ENCODE assay signal across 26 cellular contexts in genomic region chr2:20977497-20977896, GRCh38.
DNase-seq lines count a peak whose midpoint lies in the region; ATAC-seq, FAIRE-seq and TF ChIP-seq lines count a peak whose summit lies in the region.
"Had no signal": no experiment of that assay in that cellular context is flagged by ENCODE, and none has a peak within 500 bp of the region (broad histone marks: within the 10 kb centered on the region; RNA-seq: fewer than 3 reads in every experiment).

No MANE protein-coding gene starts in this region.

- H3K9ac ChIP-seq in K562 (ENCODE audit: insufficient read depth in 1 of 2, low read depth in 2 of 2, low read length in 2 of 2) = no peak overlapping the region
- no peak overlapping the region for H3K9ac ChIP-seq in stomach smooth muscle (ENCODE audit: low read length in 2 of 2)

- no TSS peak for BruUV-seq in K562 (replicated peaks; lab: Mats Ljungman, UMichigan)

- no peaks in the 10 kb centered on the region for H3K9me3 ChIP-seq in A549
- no peaks in the 10 kb centered on the region for H3K9me3 ChIP-seq in K562 (replicated peaks; ENCODE audit: control insufficient read depth, insufficient read depth, low read depth, low read length)
- H3K9me3 ChIP-seq in lower lobe of right lung = no peaks in the 10 kb centered on the region
- no peaks in the 10 kb centered on the region for H3K9me3 ChIP-seq in stomach smooth muscle (ENCODE audit: control insufficient read depth in 2 of 2, low read length in 2 of 2)
- H3K9me3 ChIP-seq: Caco-2, HAP-1, MG63 had no signal

- H3K36me3 ChIP-seq in K562 (ENCODE audit: control insufficient read depth, insufficient read depth, low read length) (no peaks in the 10 kb centered on the region), lower lobe of right lung (no peaks in the 10 kb centered on the region), stomach smooth muscle (ENCODE audit: control insufficient read depth in 2 of 2, insufficient read depth in 2 of 2, low read length in 2 of 2) (no peaks in the 10 kb centered on the region)
- H3K36me3 ChIP-seq: HAP-1, MG63, SJCRH30 had no signal

- 3% methylated on average over 3 of the region's 3 CpGs for WGBS in A549 (ENCODE audit: missing lambda C conversion rate)
- WGBS in K562 (ENCODE audit: insufficient coverage, low coverage, missing lambda C conversion rate) = 0% methylated on average over 3 of the region's 3 CpGs

- TF ChIP-seq RAD21 in A549 (conservative IDR thresholded peaks at IDR 0.05 in 1 of 2, IDR thresholded peaks at IDR 0.05 in 1 of 2) (no peak), K562 (CRISPR knock-in tag; conservative IDR thresholded peaks at IDR 0.05 in 1 of 2, IDR thresholded peaks at IDR 0.05 in 1 of 2) (no peak)

- no peaks in the 10 kb centered on the region for H3K27me3 ChIP-seq in K562 (ENCODE audit: control insufficient read depth in 2 of 2, insufficient read depth in 2 of 2, low read length in 2 of 2)
- H3K27me3 ChIP-seq in lower lobe of right lung (ENCODE audit: low read depth) = no peaks in the 10 kb centered on the region
- no peaks in the 10 kb centered on the region for H3K27me3 ChIP-seq in stomach smooth muscle (ENCODE audit: control insufficient read depth in 1 of 2, insufficient read depth in 2 of 2, low read length in 2 of 2)
- H3K27me3 ChIP-seq: MG63, SJCRH30 had no signal

- H3K9me1 ChIP-seq in K562 (ENCODE audit: control insufficient read depth, insufficient read depth, low read length) = no peaks in the 10 kb centered on the region

- H3K79me2 ChIP-seq in K562 (ENCODE audit: control insufficient read depth, insufficient read depth, low read length) = no peaks in the 10 kb centered on the region

- no peak for ATAC-seq in A549
- no peak for ATAC-seq in K562
- no peak for ATAC-seq in lower lobe of right lung
- no peak for ATAC-seq in HG02610 (IDR thresholded peaks at IDR 0.05; ENCODE audit: unreplicated experiment)
- no peak for ATAC-seq in HG02981 (IDR thresholded peaks at IDR 0.05; ENCODE audit: unreplicated experiment)
- ATAC-seq: CD8-positive, alpha-beta T cell; Right ventricle myocardium inferior; SK-N-SH treated with all-trans-retinoic acid at 6 μM for 48 hours had no signal

- H3K27ac ChIP-seq in A549 (no peak overlapping the region), K562 (ENCODE audit: extremely low read depth, low read depth, low read length) (no peak overlapping the region), lower lobe of right lung (peak overlapping the region; percentile 5), stomach smooth muscle (ENCODE audit: low read length) (peak overlapping the region; percentile 31)
- H3K27ac ChIP-seq: PC-9, SJCRH30 had no signal

- TF ChIP-seq POLR2A in A549 (IDR thresholded peaks at IDR 0.05; ENCODE audit: low read length) (no peak), K562 (conservative IDR thresholded peaks at IDR 0.05) (no peak)

- POLR2A ChIA-PET in A549 (lab: Yijun Ruan, JAX) (no interaction called here), K562 (lab: Yijun Ruan, JAX) (no interaction called here)

- in situ Hi-C loops in K562 (cut with MboI) = no loop called here

- CTCF ChIA-PET in A549 (lab: Yijun Ruan, JAX) (interaction anchor here (1.4 to 10.2 kb wide), 3 partner anchors 15 to 315 kb away, joined by 4 to 67 read pairs (median 48); no protein-coding TSS in a partner anchor), K562 (lab: Yijun Ruan, JAX; ENCODE audit: low intra/inter-chr PET ratio) (no interaction called here)

- intact Hi-C loops in K562 (cut with micrococcal nuclease) = no loop called here
- intact Hi-C loops in lower lobe of right lung (cut with DNase I) = no loop called here

- TF ChIP-seq CTCF in A549 (IDR thresholded peaks at IDR 0.05) (no peak), K562 (IDR thresholded peaks at IDR 0.05 in 2 of 3, conservative IDR thresholded peaks at IDR 0.05 in 1 of 3; ENCODE audit: insufficient read depth in 2 of 3, low read depth in 1 of 3, low read length in 3 of 3) (no peak), lower lobe of right lung (IDR thresholded peaks at IDR 0.05) (no peak)

- FAIRE-seq in A549 (lab: Jason Lieb, UNC) (no peak), K562 (lab: Jason Lieb, UNC) (no peak)
- FAIRE-seq: G401.6 had no signal

- TF ChIP-seq EP300 in A549 (IDR thresholded peaks at IDR 0.05) = no peak
- TF ChIP-seq EP300 in K562 (IDR thresholded peaks at IDR 0.05; ENCODE audit: low read length) = no peak

- DNase-seq in A549 (ENCODE audit: low read depth in 1 of 2, low spot score in 1 of 2) (no peak), K562 (ENCODE audit: extremely low read depth in 1 of 4, low spot score in 3 of 4) (no peak), lower lobe of right lung (no peak), NCI-H146 (lab: John Stamatoyannopoulos, UW) (no peak), AML-193 (lab: John Stamatoyannopoulos, UW) (no peak)
- DNase-seq: 8988T; C1 segment of cervical spinal cord; Caco-2; CD8-positive, alpha-beta T cell; GOT3; KBM-7; MG63; NCI-H1105 treated with DMSO at 0.1 percent for 48 hours; NCI-H2029 treated with DMSO at 0.1 percent for 48 hours; NCI-H446 treated with DMSO at 0.1 percent for 48 hours; NCI-H526; NCI-H82; PC-9; SJCRH30 had no signal

- no peaks in the 10 kb centered on the region for H3K4me1 ChIP-seq in A549
- no peaks in the 10 kb centered on the region for H3K4me1 ChIP-seq in K562 (replicated peaks in 1 of 2; ENCODE audit: control insufficient read depth in 2 of 2, insufficient read depth in 2 of 2, low read length in 2 of 2)
- H3K4me1 ChIP-seq in lower lobe of right lung = no peaks in the 10 kb centered on the region
- peaks cover 44% of the 10 kb centered on the region for H3K4me1 ChIP-seq in stomach smooth muscle (ENCODE audit: control insufficient read depth, insufficient read depth, low read length)
- H3K4me1 ChIP-seq: Caco-2, HAP-1, SJCRH30 had no signal

- H4K20me1 ChIP-seq in K562 (replicated peaks; ENCODE audit: control insufficient read depth, insufficient read depth, low read length) = no peaks in the 10 kb centered on the region

- H3K4me3 ChIP-seq in A549 = no peak overlapping the region
- H3K4me3 ChIP-seq in K562 = no peak overlapping the region
- no peak overlapping the region for H3K4me3 ChIP-seq in lower lobe of right lung
- no peak overlapping the region for H3K4me3 ChIP-seq in stomach smooth muscle (ENCODE audit: low read length in 2 of 2)
- H3K4me3 ChIP-seq: HAP-1, MG63, PC-9, SJCRH30 had no signal

- H3K4me2 ChIP-seq in A549 (no peak overlapping the region), K562 (ENCODE audit: insufficient read depth, low read length) (no peak overlapping the region)
- H3K4me2 ChIP-seq: PC-9 had no signal

- no peak overlapping the region for H2AFZ ChIP-seq in K562 (ENCODE audit: low read depth, low read length)
- H2AFZ ChIP-seq: PC-9 had no signal

TF ChIP-seq in A549, 52 proteins besides CTCF, POLR2A, EP300 and RAD21:
- TF ChIP-seq PHF8 (IDR thresholded peaks at IDR 0.05; ENCODE audit: borderline replicate concordance, low read depth) (no peak), CBX2 (IDR thresholded peaks at IDR 0.05; ENCODE audit: borderline replicate concordance, low read depth) (no peak), MYC (IDR thresholded peaks at IDR 0.05; ENCODE audit: borderline replicate concordance, low read length) (no peak), USF2 (IDR thresholded peaks at IDR 0.05) (peak; percentile 23; the same call in 1 of the 2 replicates), MAFK (IDR thresholded peaks at IDR 0.05; ENCODE audit: partially characterized antibody) (no peak), ZFP36 (IDR thresholded peaks at IDR 0.05; ENCODE audit: borderline replicate concordance, partially characterized antibody) (no peak)

TF ChIP-seq in K562, 482 proteins besides CTCF, POLR2A, EP300 and RAD21:
- TF ChIP-seq HDGF (IDR thresholded peaks at IDR 0.05) = no peak
- TF ChIP-seq, protein P1, sequence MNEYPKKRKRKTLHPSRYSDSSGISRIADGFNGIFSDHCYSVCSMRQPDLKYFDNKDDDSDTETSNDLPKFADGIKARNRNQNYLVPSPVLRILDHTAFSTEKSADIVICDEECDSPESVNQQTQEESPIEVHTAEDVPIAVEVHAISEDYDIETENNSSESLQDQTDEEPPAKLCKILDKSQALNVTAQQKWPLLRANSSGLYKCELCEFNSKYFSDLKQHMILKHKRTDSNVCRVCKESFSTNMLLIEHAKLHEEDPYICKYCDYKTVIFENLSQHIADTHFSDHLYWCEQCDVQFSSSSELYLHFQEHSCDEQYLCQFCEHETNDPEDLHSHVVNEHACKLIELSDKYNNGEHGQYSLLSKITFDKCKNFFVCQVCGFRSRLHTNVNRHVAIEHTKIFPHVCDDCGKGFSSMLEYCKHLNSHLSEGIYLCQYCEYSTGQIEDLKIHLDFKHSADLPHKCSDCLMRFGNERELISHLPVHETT (CRISPR knock-in tag; conservative IDR thresholded peaks at IDR 0.05 in 1 of 2, IDR thresholded peaks at IDR 0.05 in 1 of 2) = no peak
- TF ChIP-seq USF2 (CRISPR knock-in tag; IDR thresholded peaks at IDR 0.05) = 0 out of 2 replicates have a peak, but pooled peaks have one; percentile 24
- TF ChIP-seq ZNF232 (CRISPR knock-in tag; IDR thresholded peaks at IDR 0.05) = no peak
- TF ChIP-seq CBFA2T3 (IDR thresholded peaks at IDR 0.05) = no peak

Comparison
In these comparisons a context has a peak if more than half of its experiments do, and no peak if none do; other contexts are left out.
1. H3K27ac ChIP-seq: peak in lower lobe of right lung (single experiment) and stomach smooth muscle (single experiment); none in A549 (0 of 2) and K562 (single experiment).
2. Of the 35 proteins assayed by ChIP-seq in both K562 and A549: peak only in K562: none; only in A549: none; in both: USF2; in neither: 34.